ENCODE assay signal across 8 cellular contexts in genomic region chr1:205227584-205228006, GRCh38. TPM values are rescaled to one million over a fixed set of nuclear protein-coding genes. Genes with fewer than 3 reads are reported as not detected.
DNase-seq lines count a peak whose midpoint lies in the region; TF ChIP-seq lines count a peak whose summit lies in the region.

Gene TMCC2 (plus strand): TSS chr1:205227946. CDS start chr1:205228565, 619 bp downstream.

- WGBS in transverse colon (ENCODE audit: low coverage in 1 of 2), 2 donors: 0% methylated on average over 29 of the region's 43 CpGs; no CpG with 5 or more reads in 1 of the 2 donors

- peaks cover 6% of the 10 kb centered on the region for H3K27me3 Mint-ChIP-seq in HFFc6 (ENCODE audit: insufficient read depth)

- H3K36me3 ChIP-seq in left ventricle myocardium inferior: no peaks in the 10 kb centered on the region
- no peaks in the 10 kb centered on the region for H3K36me3 ChIP-seq in transverse colon

- H3K4me1 Mint-ChIP-seq in HFFc6 (ENCODE audit: low read depth): peaks cover 33% of the 10 kb centered on the region

- intact Hi-C loops in left ventricle myocardium inferior (cut with micrococcal nuclease): no loop called here
- intact Hi-C loops in posterior cingulate gyrus (cut with DNase I): loop anchor here (1.0 to 2.0 kb wide), 2 partner anchors 16 to 29 kb away; partner anchors contain the start of gene DSTYK
- intact Hi-C loops in transverse colon (cut with DNase I; ENCODE audit: low total_unique reads): no loop called here

- TF ChIP-seq POLR2A in transverse colon (IDR thresholded peaks at IDR 0.05): no peak

- TF ChIP-seq CTCF in HFFc6 (IDR thresholded peaks at IDR 0.05) (no peak), left ventricle myocardium inferior (IDR thresholded peaks at IDR 0.05; ENCODE audit: borderline replicate concordance) (no peak), transverse colon (IDR thresholded peaks at IDR 0.05) (no peak)

- in situ Hi-C loops in transverse colon (cut with MboI; ENCODE audit: low pct_ligation_motif_present in 1 of 4, low pct_unique_long_range_greater_than_20kb in 1 of 4, low sequenced_read_pairs in 3 of 4): no loop called here

- H3K9me3 ChIP-seq in left ventricle myocardium inferior (replicated peaks) (no peaks in the 10 kb centered on the region), transverse colon (no peaks in the 10 kb centered on the region)

- DNase-seq in DMS 273 (lab: John Stamatoyannopoulos, UW; ENCODE audit: unreplicated experiment) (peak; percentile 98), HFFc6 (peak; percentile 82), NCI-H187 (lab: John Stamatoyannopoulos, UW) (peak; percentile 95 to 97), T-helper 2 cell (peak; percentile 34 to 83 (median 62)), amygdala (lab: John Stamatoyannopoulos, UW) (peak in 55 of 56 donors; percentile 47 to 97 (median 90)), left ventricle myocardium inferior (peak; percentile 91), posterior cingulate gyrus (peak; percentile 95 to 99 (median 97)), transverse colon (peak; percentile 87)

- H3K27ac ChIP-seq in left ventricle myocardium inferior (replicated peaks): peak within 1 kb of the TSS; percentile 35
- H3K27ac ChIP-seq in transverse colon: peak within 1 kb of the TSS in 2 of 4 donors; percentile 26 to 62

- no peak for TF ChIP-seq EP300 in transverse colon (IDR thresholded peaks at IDR 0.05; ENCODE audit: low read depth)

- H3K4me3 ChIP-seq in left ventricle myocardium inferior (peak within 1 kb of the TSS; percentile 77), transverse colon (peak within 1 kb of the TSS; percentile 30 to 64 (median 49))

- H3K27me3 ChIP-seq in left ventricle myocardium inferior (ENCODE audit: low read depth): peaks cover 7% of the 10 kb centered on the region
- peaks cover 31% of the 10 kb centered on the region for H3K27me3 ChIP-seq in transverse colon

- peak within 1 kb of the TSS; percentile 90 for H3K4me3 Mint-ChIP-seq in HFFc6

- H3K4me1 ChIP-seq in left ventricle myocardium inferior (peaks cover 25% of the 10 kb centered on the region), transverse colon (peaks cover 10 to 32% (median 24%) of the 10 kb centered on the region in 4 donors)

- no peaks in the 10 kb centered on the region for H3K36me3 Mint-ChIP-seq in HFFc6 (ENCODE audit: low read depth)

- peak within 1 kb of the TSS; percentile 81 for H3K27ac Mint-ChIP-seq in HFFc6

- H3K9me3 Mint-ChIP-seq in HFFc6: no peaks in the 10 kb centered on the region

RNA-seq across cellular contexts. Expression of gene TMCC2, which starts in this region (rescaled TPM):
- 1 to 10 TPM; 3.4 to 4.2 (median 3.9) TPM for total RNA-seq in HFFc6 (2021; fragmentation: NEBNext Ultra II Directional; extraction: Animal tissue kit (Norgen Biotek cat#: 25700))
- total RNA-seq in left ventricle myocardium inferior: 2.5 TPM
- total RNA-seq in transverse colon: 1 to 10 TPM in 2 of 4 donors, under 1 TPM in 1, not detected in 1; 0.80 to 1.2 (median 1.1) TPM
